Comparison of ENCODE assay signal across 20 cellular contexts in genomic region chr11:11445441-11446185, GRCh38.
DNase-seq lines count a peak whose midpoint lies in the region; TF ChIP-seq lines count a peak whose summit lies in the region.
"Had no signal": no experiment of that assay in that cellular context is flagged by ENCODE, and none has a peak within 500 bp of the region (broad histone marks: within the 10 kb centered on the region; RNA-seq: fewer than 3 reads in every experiment).

No MANE protein-coding gene starts in this region.

- H3K4me3 ChIP-seq in HEK293 (ENCODE audit: low read depth, low read length) (no peak overlapping the region), rectal smooth muscle tissue (ENCODE audit: low read length) (no peak overlapping the region), coronary artery (no peak overlapping the region)
- H3K4me3 ChIP-seq: GM23248 had no signal

- H3K27me3 ChIP-seq in rectal smooth muscle tissue (ENCODE audit: control insufficient read depth, insufficient read depth, low read length), result no peaks in the 10 kb centered on the region

- H3K4me3 Mint-ChIP-seq in type B pancreatic cell, result no peak overlapping the region
- H3K4me3 Mint-ChIP-seq: B cell, CD14-positive monocyte, H9 had no signal

- H3K4me1 ChIP-seq in HEK293 (ENCODE audit: control insufficient read depth, insufficient read depth, low read length), result no peaks in the 10 kb centered on the region
- peaks cover 15% of the 10 kb centered on the region for H3K4me1 ChIP-seq in rectal smooth muscle tissue (ENCODE audit: control insufficient read depth, insufficient read depth, low read length)

- H3K4me1 Mint-ChIP-seq in type B pancreatic cell (ENCODE audit: unreplicated experiment), result peaks cover 35% of the 10 kb centered on the region
- H3K4me1 Mint-ChIP-seq: B cell, CD14-positive monocyte had no signal

- DNase-seq in inferior parietal cortex (ENCODE audit: extremely low spot score) (peak; percentile 49), coronary artery (ENCODE audit: low spot score) (no peak), AML-193 (lab: John Stamatoyannopoulos, UW) (no peak), NCI-H187 treated with DMSO at 0.1 percent for 48 hours (lab: John Stamatoyannopoulos, UW) (no peak), type B pancreatic cell (ENCODE audit: extremely low spot score, unreplicated experiment) (no peak)
- DNase-seq: GM23248; H9; Karpas-422; NCI-H1417; NCI-H187; NCI-H2227 treated with DMSO at 0.1 percent for 48 hours; NCI-H510A; NCI-H774; NK-92 treated with Interleukin-12 subunit alpha and Interleukin-12 subunit beta, amount 100 ng/mL, for 24 hours; SHP77 treated with DMSO at 0.1 percent for 48 hours had no signal

- H3K27me3 Mint-ChIP-seq in type B pancreatic cell, result peaks cover 22% of the 10 kb centered on the region
- H3K27me3 Mint-ChIP-seq: B cell had no signal

- H3K9me3 Mint-ChIP-seq in type B pancreatic cell, result no peaks in the 10 kb centered on the region
- H3K9me3 Mint-ChIP-seq: H9 had no signal

- CTCF ChIA-PET in HEK293 (lab: Yijun Ruan, JAX), result interaction anchor here (0.6 to 0.7 kb wide), 2 partner anchors 29 to 653 kb away, joined by 3 read pairs; no protein-coding TSS in a partner anchor

- POLR2A ChIA-PET in HEK293 (lab: Yijun Ruan, JAX), result interaction anchor here (1.2 kb wide), 1 partner anchor 637 kb away, joined by 3 read pairs; the partner anchor contains the start of gene EIF4G2

- H3K27ac ChIP-seq in HEK293 (ENCODE audit: extremely low read depth, low read depth, low read length) (no peak overlapping the region), angular gyrus (ENCODE audit: low read depth, low read length) (peak overlapping the region; percentile 37), rectal smooth muscle tissue (ENCODE audit: low read depth, low read length) (peak overlapping the region; percentile 9), coronary artery (peak overlapping the region in 1 of 2 donors; percentile 90)
- H3K27ac ChIP-seq: GM23248 had no signal

- H3K36me3 Mint-ChIP-seq in type B pancreatic cell, result no peaks in the 10 kb centered on the region
- H3K36me3 Mint-ChIP-seq: CD14-positive monocyte had no signal

- TF ChIP-seq CTCF in HEK293 (tag by site-specific recombination; IDR thresholded peaks at IDR 0.05) (no peak), coronary artery (IDR thresholded peaks at IDR 0.05) (no peak), type B pancreatic cell (conservative IDR thresholded peaks at IDR 0.05) (no peak)

- H3K36me3 ChIP-seq in HEK293 (ENCODE audit: control insufficient read depth in 2 of 2, insufficient read depth in 1 of 2, low read length in 2 of 2) (no peaks in the 10 kb centered on the region), rectal smooth muscle tissue (ENCODE audit: control insufficient read depth, insufficient read depth, low read length) (no peaks in the 10 kb centered on the region)

- no peak overlapping the region for H3K27ac Mint-ChIP-seq in type B pancreatic cell
- H3K27ac Mint-ChIP-seq: B cell, CD14-positive monocyte, H9 had no signal

- H3K9ac ChIP-seq in rectal smooth muscle tissue (ENCODE audit: low read length), result no peak overlapping the region
- H3K9ac ChIP-seq: GM23248 had no signal

- no peaks in the 10 kb centered on the region for H3K9me3 ChIP-seq in HEK293 (ENCODE audit: control insufficient read depth, insufficient read depth, low read depth, low read length)

TF ChIP-seq in HEK293, 187 proteins besides CTCF, POLR2A, EP300 and RAD21:
- TF ChIP-seq ZFHX2 (tag by site-specific recombination; conservative IDR thresholded peaks at IDR 0.05) (peak; percentile 81), ZNF274 (IDR thresholded peaks at IDR 0.05; ENCODE audit: low read length) (no peak), ZNF274 (tag by site-specific recombination; IDR thresholded peaks at IDR 0.05; ENCODE audit: borderline replicate concordance) (no peak), EGR2 (tag by site-specific recombination; IDR thresholded peaks at IDR 0.05; ENCODE audit: low read depth) (peak; percentile 79; the same call in 1 of the 2 replicates)
